ENCODE assay signal across 6 cellular contexts in the genomic region with DNA sequence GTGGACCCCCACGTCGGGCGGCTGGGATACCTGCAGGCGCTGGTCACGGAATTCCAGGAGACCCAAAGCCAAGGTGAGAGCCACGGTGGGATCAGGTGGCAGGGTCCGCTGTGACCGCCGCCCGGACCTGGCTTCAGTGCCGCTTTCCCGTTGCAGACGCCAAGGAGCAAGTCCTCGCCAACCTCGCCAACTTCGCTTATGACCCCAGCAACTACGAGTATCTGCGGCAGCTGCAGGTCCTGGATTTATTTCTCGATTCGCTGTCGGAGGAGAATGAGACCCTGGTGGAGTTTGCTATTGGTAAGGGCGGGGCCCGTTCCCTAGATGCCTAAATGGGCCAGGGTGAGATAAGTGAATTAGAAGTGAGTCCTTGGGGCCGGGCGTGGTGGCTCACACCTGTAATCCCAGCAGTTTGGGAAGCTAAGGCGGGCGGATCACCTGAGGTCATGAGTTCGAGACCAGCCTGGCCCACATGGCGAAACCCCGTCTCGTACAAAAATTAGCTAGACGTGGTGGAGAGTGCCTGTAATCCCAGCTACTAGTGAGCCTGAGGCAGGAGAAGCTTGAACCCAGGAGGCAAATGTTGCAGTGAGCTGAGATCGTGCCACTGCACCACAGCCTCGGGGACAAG. TPM values are rescaled to one million over a fixed set of nuclear protein-coding genes. Genes with fewer than 3 reads are reported as not detected.
DNase-seq lines count a peak whose midpoint lies in the region; TF ChIP-seq lines count a peak whose summit lies in the region.

No MANE protein-coding gene starts in this region.

- peaks cover under 1% of the 10 kb centered on the region for H3K36me3 ChIP-seq in OCI-LY1 (ENCODE audit: insufficient read depth, low read length)
- H3K36me3 ChIP-seq in suprapubic skin, result no peaks in the 10 kb centered on the region

- H3K27ac ChIP-seq in OCI-LY1 (ENCODE audit: low read depth, low read length, poor library complexity, severe bottlenecking) (no peak overlapping the region), suprapubic skin (peak overlapping the region; percentile 71)

- H3K4me3 ChIP-seq in AG09309 (ENCODE audit: control insufficient read depth, low read depth, low read length), result peak overlapping the region; percentile 72
- H3K4me3 ChIP-seq in OCI-LY1 (ENCODE audit: low read depth, low read length, poor library complexity, severe bottlenecking), result peak overlapping the region; percentile 73
- peak overlapping the region; percentile 93 for H3K4me3 ChIP-seq in fibroblast of villous mesenchyme (ENCODE audit: low read depth, low read length)
- peak overlapping the region; percentile 87 for H3K4me3 ChIP-seq in suprapubic skin

- no peak overlapping the region for H2AFZ ChIP-seq in OCI-LY1 (ENCODE audit: low read length)

- TF ChIP-seq POLR2A in suprapubic skin (IDR thresholded peaks at IDR 0.05), result no peak

- H3K4me1 ChIP-seq in OCI-LY1 (ENCODE audit: insufficient read depth, low read length, severe bottlenecking), result peaks cover 43% of the 10 kb centered on the region
- H3K4me1 ChIP-seq in suprapubic skin, result peaks cover 34% of the 10 kb centered on the region

- H3F3A ChIP-seq in OCI-LY1 (ENCODE audit: insufficient read depth, low read length), result 0 out of 2 replicates have a peak, but pooled peaks cover 5% of the 10 kb centered on the region

- peak overlapping the region; percentile 87 for H3K4me2 ChIP-seq in OCI-LY1 (ENCODE audit: low read length)

- no peak for DNase-seq in AG09309 (ENCODE audit: low read depth)
- DNase-seq in fibroblast of villous mesenchyme (ENCODE audit: low read depth), result no peak
- DNase-seq in suprapubic skin (ENCODE audit: low spot score in 2 of 2), result no peak
- DNase-seq in stimulated activated naive CD4-positive, alpha-beta T cell treated with Interleukin-2 at 50 U/mL for 16 hours (lab: John Stamatoyannopoulos, UW), result no peak
- DNase-seq in activated gamma-delta T cell treated with Interleukin-2 at 50 U/mL for 16 hours, result no peak

- TF ChIP-seq CTCF in AG09309 (IDR thresholded peaks at IDR 0.05; ENCODE audit: control insufficient read depth, insufficient read depth, low read depth, low read length, missing control alignments) (no peak), OCI-LY1 (IDR thresholded peaks at IDR 0.05; ENCODE audit: low read length) (no peak), fibroblast of villous mesenchyme (IDR thresholded peaks at IDR 0.05; ENCODE audit: insufficient read depth, low read depth, low read length) (no peak), suprapubic skin (IDR thresholded peaks at IDR 0.05) (no peak)

- no peaks in the 10 kb centered on the region for H3K9me2 ChIP-seq in OCI-LY1 (ENCODE audit: low read depth, low read length)

- H3K79me2 ChIP-seq in OCI-LY1 (ENCODE audit: insufficient read depth, low read length), result no peaks in the 10 kb centered on the region

- H3K9me3 ChIP-seq in OCI-LY1 (ENCODE audit: low read length) (no peaks in the 10 kb centered on the region), suprapubic skin (no peaks in the 10 kb centered on the region)

- H3K9ac ChIP-seq in OCI-LY1 (ENCODE audit: low read length), result peak overlapping the region; percentile 73

- H3K27me3 ChIP-seq in OCI-LY1 (ENCODE audit: insufficient read depth, low read length), result no peaks in the 10 kb centered on the region
- H3K27me3 ChIP-seq in suprapubic skin, result no peaks in the 10 kb centered on the region

- WGBS in suprapubic skin, result 26% methylated on average over 24 of the region's 34 CpGs

- no peaks in the 10 kb centered on the region for H4K20me1 ChIP-seq in OCI-LY1 (ENCODE audit: insufficient read depth, low read length)

- TF ChIP-seq EP300 in suprapubic skin (IDR thresholded peaks at IDR 0.05), result no peak

RNA-seq across cellular contexts. Expression of a gene that starts 0.7 kb away (rescaled TPM):
- total RNA-seq in fibroblast of villous mesenchyme (2.6 and 3.0 TPM in 2 replicates), suprapubic skin (10 to 100 TPM in 2 of 4 donors, 1 to 10 TPM in 2; 7.5 to 15.5 (median 10.5) TPM)

RNA-seq across cellular contexts. Expression of a gene that starts 21.1 kb away (rescaled TPM):
- total RNA-seq in fibroblast of villous mesenchyme (40.2 and 98.2 TPM in 2 replicates), suprapubic skin (10 to 100 TPM; 58.6 to 86.7 (median 69.6) TPM)

RNA-seq across cellular contexts. Expression of a gene that starts 22.7 kb away (rescaled TPM):
- total RNA-seq in fibroblast of villous mesenchyme (5.6 and 6.4 TPM in 2 replicates), suprapubic skin (10 to 100 TPM; 59.1 to 93.3 (median 61.4) TPM)

RNA-seq across cellular contexts. Expression of a gene that starts 43.9 kb away (rescaled TPM):
- 163 and 189 TPM in 2 replicates for total RNA-seq in fibroblast of villous mesenchyme
- 10 to 100 TPM; 37.9 to 55.9 (median 50.4) TPM for total RNA-seq in suprapubic skin
